In the genomic region with DNA sequence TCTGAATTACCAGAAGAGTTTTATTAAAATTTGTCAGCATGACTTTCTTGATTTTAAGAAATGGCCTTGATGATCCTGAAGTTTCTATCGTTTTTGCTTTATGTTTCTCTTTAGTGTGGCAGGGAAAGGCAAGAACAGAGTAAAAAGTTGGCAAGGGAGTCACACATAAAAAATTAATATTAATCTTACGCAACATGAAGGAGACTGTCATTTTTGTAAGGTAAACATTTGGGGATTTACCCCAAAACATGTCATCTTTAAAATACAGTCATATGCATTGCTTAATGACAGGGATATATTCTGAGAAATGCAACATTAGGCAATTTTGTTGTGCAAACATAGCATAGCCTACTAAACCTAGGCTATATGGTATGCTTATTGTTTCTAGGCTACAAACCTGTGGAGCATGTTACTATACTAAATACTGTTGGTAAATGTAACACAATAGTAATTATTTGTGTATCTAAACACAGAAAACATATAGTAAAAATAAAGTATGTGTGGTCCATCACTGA, we compare ENCODE assay signal across 33 cellular contexts.
"Had no signal": no experiment of that assay in that cellular context is flagged by ENCODE, and none has a peak within 500 bp of the region (broad histone marks: within the 10 kb centered on the region; RNA-seq: fewer than 3 reads in every experiment).

No MANE protein-coding gene starts in this region.

- H3K27me3 ChIP-seq: brain microvascular endothelial cell, esophagus squamous epithelium, neural progenitor cell, uterus had no signal

- H3K9me3 Mint-ChIP-seq: naive thymus-derived CD8-positive, alpha-beta T cell; neural progenitor cell; stimulated activated memory B cell treated with anti-CD40 and anti-IgM and Interleukin-4, amounts not matched to agents 10 μg/mL and 1 μg/mL and 100 μg/mL, for 72 hours; stimulated activated naive CD8-positive, alpha-beta T cell treated with anti-CD3 and anti-CD28 coated beads, Interleukin-15, amount 100 ng/mL, for 72 hours; type B pancreatic cell had no signal

- H3K4me2 ChIP-seq: neural progenitor cell, smooth muscle cell had no signal

- H3K36me3 ChIP-seq: brain microvascular endothelial cell, uterus had no signal

- FAIRE-seq: astrocyte, frontal cortex, TTC549 had no signal

- ATAC-seq: left lobe of liver; lower lobe of right lung; naive thymus-derived CD8-positive, alpha-beta T cell; psoas muscle; stimulated activated memory B cell treated with anti-CD40 and anti-IgM and Interleukin-4, amounts not matched to agents 10 μg/mL and 1 μg/mL and 100 μg/mL, for 72 hours; stimulated activated naive CD8-positive, alpha-beta T cell treated with anti-CD3 and anti-CD28 coated beads, Interleukin-15, amount 100 ng/mL, for 72 hours had no signal

- H3K4me3 ChIP-seq: esophagus squamous epithelium, lower lobe of right lung, neural progenitor cell, psoas muscle, smooth muscle cell, uterus had no signal

- H3K4me3 Mint-ChIP-seq: activated naive CD8-positive, alpha-beta T cell; naive thymus-derived CD8-positive, alpha-beta T cell; neural progenitor cell; stimulated activated memory B cell treated with anti-CD40 and anti-IgM and Interleukin-4, amounts not matched to agents 10 μg/mL and 1 μg/mL and 100 μg/mL, for 72 hours; stimulated activated naive CD8-positive, alpha-beta T cell treated with anti-CD3 and anti-CD28 coated beads, Interleukin-15, amount 100 ng/mL, for 72 hours; type B pancreatic cell had no signal

- H3K9me3 ChIP-seq: esophagus squamous epithelium, lower lobe of right lung, psoas muscle, uterus had no signal

- H3K4me1 ChIP-seq: parathyroid adenoma, uterus had no signal

- H3K27ac Mint-ChIP-seq: activated naive CD8-positive, alpha-beta T cell; neural progenitor cell; stimulated activated memory B cell treated with anti-CD40 and anti-IgM and Interleukin-4, amounts not matched to agents 10 μg/mL and 1 μg/mL and 100 μg/mL, for 72 hours; type B pancreatic cell had no signal

- H3K27me3 Mint-ChIP-seq: activated naive CD8-positive, alpha-beta T cell; naive thymus-derived CD8-positive, alpha-beta T cell; stimulated activated memory B cell treated with anti-CD40 and anti-IgM and Interleukin-4, amounts not matched to agents 10 μg/mL and 1 μg/mL and 100 μg/mL, for 72 hours; stimulated activated naive CD8-positive, alpha-beta T cell treated with anti-CD3 and anti-CD28 coated beads, Interleukin-15, amount 100 ng/mL, for 72 hours; type B pancreatic cell had no signal

- H3K27ac ChIP-seq: brain microvascular endothelial cell, esophagus squamous epithelium, lower lobe of right lung, neural progenitor cell, parathyroid adenoma, psoas muscle, uterus, VCaP had no signal

- DNase-seq: activated CD4-positive, alpha-beta T cell treated with anti-CD3 and anti-CD28 coated beads for 4 hours; activated CD4-positive, alpha-beta T cell treated with anti-CD3 and anti-CD28 coated beads, Interleukin-2, amount 50 U/mL, for 4 hours; activated effector memory CD4-positive, alpha-beta T cell treated with Interleukin-2 at 50 U/mL for 16 hours; activated naive CD4-positive, alpha-beta T cell treated with Interleukin-2 at 50 U/mL for 16 hours; activated T-cell treated with anti-CD3 and anti-CD28 coated beads for 4 hours; amniotic stem cell; brain microvascular endothelial cell; caudate nucleus; esophagus squamous epithelium; kidney glomerular epithelial cell; lower lobe of right lung; mesenchymal stem cell; naive thymus-derived CD8-positive, alpha-beta T cell; occipital lobe; psoas muscle; stimulated activated CD4-positive, alpha-beta T cell treated with anti-CD3 and anti-CD28 coated beads, Interleukin-1b, Interleukin-23, amount 100 ng/mL, for 48 hours; stimulated activated CD4-positive, alpha-beta T cell treated with anti-CD3 and anti-CD28 coated beads, Interleukin-4, amount 100 ng/mL, for 4 hours; stimulated activated CD8-positive, alpha-beta memory T cell treated with anti-CD3 and anti-CD28 coated beads, Interleukin-4, amount 100 ng/mL, for 48 hours; stimulated activated naive CD8-positive, alpha-beta T cell treated with anti-CD3 and anti-CD28 coated beads, Interleukin-15, amount 100 ng/mL, for 72 hours; substantia nigra; T-helper 9 cell; uterus had no signal
